Comparison of ENCODE assay signal across 9 cellular contexts in the genomic region with DNA sequence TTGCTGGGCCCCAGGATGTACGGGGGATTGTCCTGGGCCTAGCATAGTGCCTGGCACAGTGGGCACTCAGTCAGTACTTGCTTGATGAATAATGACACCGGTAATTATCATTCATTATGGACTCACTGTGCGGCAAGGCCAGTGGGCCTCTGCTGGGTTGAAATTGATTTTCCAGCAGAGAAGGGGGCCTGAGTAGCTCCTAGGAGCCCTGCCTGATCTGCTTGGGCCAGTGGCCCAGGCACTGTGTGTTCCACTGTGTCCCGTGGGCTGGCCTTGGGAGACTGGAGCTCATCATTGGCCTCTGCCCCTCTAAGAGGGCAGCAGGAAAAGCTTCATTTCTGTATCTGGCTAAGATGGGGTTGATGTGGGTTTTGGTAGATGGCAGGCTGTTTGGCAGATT. TPM values are rescaled to one million over a fixed set of nuclear protein-coding genes. Genes with fewer than 3 reads are reported as not detected.
A peak's percentile ranks its signal among the peaks of the same experiment; 100 is the strongest.
DNase-seq lines count a peak whose midpoint lies in the region; ATAC-seq and TF ChIP-seq lines count a peak whose summit lies in the region.
"Had no signal": no experiment of that assay in that cellular context is flagged by ENCODE, and none has a peak within 500 bp of the region (broad histone marks: within the 10 kb centered on the region; RNA-seq: fewer than 3 reads in every experiment).

No MANE protein-coding gene starts in this region.

- DNase-seq in T-helper 1 cell, result no peak
- peak in 1 of 61 donors; percentile 62 for DNase-seq in caudate nucleus (lab: John Stamatoyannopoulos, UW)
- no peak for DNase-seq in lung (ENCODE audit: low spot score)
- DNase-seq in NCI-H748 treated with DMSO at 0.1 percent for 48 hours (lab: John Stamatoyannopoulos, UW), result no peak
- DNase-seq in stimulated activated CD4-positive, alpha-beta T cell treated with anti-CD3 and anti-CD28 coated beads, Interleukin-4, amount 100 ng/mL, for 4 hours, result no peak
- DNase-seq in NOMO-1 treated with dmso at 0.1 percent for 144 hours (lab: John Stamatoyannopoulos, UW; ENCODE audit: unreplicated experiment), result no peak
- DNase-seq: NCI-H187 treated with DMSO at 0.1 percent for 48 hours had no signal

- peak overlapping the region; percentile 43 for H3K4me3 Mint-ChIP-seq in T-helper 1 cell treated with Interleukin-12 subunit alpha and Interleukin-12 subunit beta and Interleukin-4 antibody, amounts not matched to agents 30 μg/mL and 1 μg/mL, for 36 hours

- TF ChIP-seq CTCF in lung (IDR thresholded peaks at IDR 0.05; ENCODE audit: control extremely low read depth, extremely low read depth), result no peak

- no peaks in the 10 kb centered on the region for H3K36me3 ChIP-seq in lung (ENCODE audit: control insufficient read depth in 2 of 2, insufficient read depth in 2 of 2, low read length in 2 of 2)
- no peaks in the 10 kb centered on the region for H3K36me3 ChIP-seq in thymus (ENCODE audit: control insufficient read depth, insufficient read depth)

- peaks cover 59% of the 10 kb centered on the region for H3K27me3 Mint-ChIP-seq in T-helper 1 cell treated with Interleukin-12 subunit alpha and Interleukin-12 subunit beta and Interleukin-4 antibody, amounts not matched to agents 30 μg/mL and 1 μg/mL, for 36 hours (ENCODE audit: low read depth)

- H3K9me3 Mint-ChIP-seq in T-helper 1 cell treated with Interleukin-12 subunit alpha and Interleukin-12 subunit beta and Interleukin-4 antibody, amounts not matched to agents 30 μg/mL and 1 μg/mL, for 36 hours, result no peaks in the 10 kb centered on the region

- no peaks in the 10 kb centered on the region for H3K36me3 Mint-ChIP-seq in T-helper 1 cell treated with Interleukin-12 subunit alpha and Interleukin-12 subunit beta and Interleukin-4 antibody, amounts not matched to agents 30 μg/mL and 1 μg/mL, for 36 hours (ENCODE audit: low read depth)

- H3K27ac ChIP-seq in caudate nucleus (ENCODE audit: low read depth, low read length), result peak overlapping the region; percentile 94
- peak overlapping the region; percentile 86 to 98 for H3K27ac ChIP-seq in lung (ENCODE audit: low read depth in 1 of 2, low read length in 1 of 2)
- peak overlapping the region; percentile 40 for H3K27ac ChIP-seq in thymus (ENCODE audit: low read depth)

- H3K9me3 ChIP-seq in lung (ENCODE audit: control insufficient read depth in 2 of 2, insufficient read depth in 1 of 2, low read length in 1 of 2) (no peaks in the 10 kb centered on the region), thymus (ENCODE audit: control insufficient read depth) (peaks cover 1% of the 10 kb centered on the region)

- H3K4me1 ChIP-seq in lung (ENCODE audit: control insufficient read depth in 2 of 2, insufficient read depth in 2 of 2, low read length in 2 of 2), result peaks cover 4 to 10% of the 10 kb centered on the region in 2 donors
- H3K4me1 ChIP-seq in thymus (ENCODE audit: control insufficient read depth, insufficient read depth, low read length), result peaks cover 10% of the 10 kb centered on the region

- peak overlapping the region; percentile 52 for H3K4me3 ChIP-seq in lung
- H3K4me3 ChIP-seq in thymus (ENCODE audit: low read length), result no peak overlapping the region

- H3K4me1 Mint-ChIP-seq in T-helper 1 cell treated with Interleukin-12 subunit alpha and Interleukin-12 subunit beta and Interleukin-4 antibody, amounts not matched to agents 30 μg/mL and 1 μg/mL, for 36 hours (ENCODE audit: low read depth), result peaks cover 4% of the 10 kb centered on the region

- no peak for ATAC-seq in lung (ENCODE audit: insufficient read depth, low FRiP score)

- WGBS in lung, 2 donors, result 61 to 81% methylated on average over 4 of the region's 4 CpGs
- WGBS in thymus, result 90% methylated on average over 4 of the region's 4 CpGs

- no peaks in the 10 kb centered on the region for H3K27me3 ChIP-seq in lung (ENCODE audit: control insufficient read depth, insufficient read depth)
- peaks cover 42% of the 10 kb centered on the region for H3K27me3 ChIP-seq in thymus (ENCODE audit: control insufficient read depth, insufficient read depth)

- no peak overlapping the region for H3K27ac Mint-ChIP-seq in T-helper 1 cell treated with Interleukin-12 subunit alpha and Interleukin-12 subunit beta and Interleukin-4 antibody, amounts not matched to agents 30 μg/mL and 1 μg/mL, for 36 hours

RNA-seq across cellular contexts. Expression of gene CHST3, which starts 1.4 kb away (rescaled TPM):
- 10 to 100 TPM; 10.7 to 13.7 TPM for total RNA-seq in lung
- polyA plus RNA-seq in lung (1 to 10 TPM; 2.2 to 5.2 TPM), thymus (2.5 TPM)

Comparison
In these comparisons a context has a peak if more than half of its experiments do, and no peak if none do; other contexts are left out.
1. H3K27ac ChIP-seq: peak in every context shown above with its lines; median percentile 94 in caudate nucleus; 92 in lung; 40 in thymus.